In the genomic region with DNA sequence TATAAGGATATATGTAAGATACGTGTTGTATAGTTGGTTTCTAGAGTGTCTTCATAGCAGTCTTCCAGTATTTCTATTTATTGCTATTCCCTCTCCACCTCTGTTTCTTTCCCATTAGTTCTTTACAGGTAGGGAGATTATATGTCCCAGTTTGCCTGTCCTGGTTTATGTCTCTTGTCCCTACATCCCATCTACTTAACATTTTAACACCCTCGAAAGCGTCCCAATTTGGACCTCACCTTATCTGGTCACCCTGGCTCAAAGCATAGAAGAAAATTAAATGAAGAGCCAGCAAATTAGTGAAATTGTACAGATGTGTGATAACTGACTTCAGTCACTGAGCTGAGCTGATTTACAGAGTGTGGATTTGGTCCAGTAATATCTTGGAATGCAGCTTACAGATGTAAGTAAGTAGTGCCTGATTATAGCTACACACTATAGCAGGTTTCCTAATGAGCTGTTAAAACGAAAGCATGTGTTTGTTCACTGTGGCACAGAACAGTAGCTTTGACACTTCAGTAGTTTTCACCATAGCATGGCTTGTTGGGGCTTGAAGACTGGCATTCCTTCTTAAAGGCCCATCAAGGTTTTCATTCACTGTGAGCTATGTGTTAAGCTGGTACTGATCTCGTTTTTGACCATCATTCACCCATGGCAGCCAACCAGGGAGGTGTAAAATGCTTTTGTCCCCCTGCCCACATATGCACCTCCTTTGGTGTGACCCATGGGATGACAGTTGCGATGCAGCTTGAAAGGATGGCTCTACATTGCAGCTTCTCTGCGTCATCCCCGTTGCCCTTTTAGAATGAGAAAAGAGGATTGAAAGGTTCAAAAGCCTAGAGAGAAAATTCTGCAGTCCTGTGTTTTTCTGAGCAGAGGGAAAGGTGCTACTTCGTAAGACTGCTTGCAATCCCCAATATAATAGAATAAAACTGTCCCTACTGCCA, we compare ENCODE assay signal across 9 cellular contexts.
DNase-seq lines count a peak whose midpoint lies in the region; ATAC-seq, FAIRE-seq and TF ChIP-seq lines count a peak whose summit lies in the region.
"Had no signal": no experiment of that assay in that cellular context is flagged by ENCODE, and none has a peak within 500 bp of the region (broad histone marks: within the 10 kb centered on the region; RNA-seq: fewer than 3 reads in every experiment).

No MANE protein-coding gene starts in this region.

- H3K4me3 Mint-ChIP-seq in glutamatergic neuron (ENCODE audit: unreplicated experiment), result no peak overlapping the region

- H3K36me3 ChIP-seq in RWPE2 (ENCODE audit: low read depth), result no peaks in the 10 kb centered on the region
- no peaks in the 10 kb centered on the region for H3K36me3 ChIP-seq in gastrocnemius medialis

- ATAC-seq in RWPE2 (ENCODE audit: low read depth) (peak; percentile 70), gastrocnemius medialis (no peak), HG02870 (IDR thresholded peaks at IDR 0.05; ENCODE audit: unreplicated experiment) (no peak)

- no peaks in the 10 kb centered on the region for H3K9me3 ChIP-seq in RWPE2 (ENCODE audit: severe bottlenecking)
- no peaks in the 10 kb centered on the region for H3K9me3 ChIP-seq in gastrocnemius medialis

- H3K27ac ChIP-seq in RWPE2 (ENCODE audit: poor library complexity, severe bottlenecking), result no peak overlapping the region
- H3K27ac ChIP-seq in gastrocnemius medialis, result peak overlapping the region in 3 of 4 donors; percentile 1 to 75 (median 29)

- H3K27me3 ChIP-seq in RWPE2 (ENCODE audit: insufficient read depth, poor library complexity, severe bottlenecking) (no peaks in the 10 kb centered on the region), gastrocnemius medialis (no peaks in the 10 kb centered on the region)

- TF ChIP-seq POLR2A in H54 (IDR thresholded peaks at IDR 0.05; ENCODE audit: low read depth, low read length) (no peak), gastrocnemius medialis (IDR thresholded peaks at IDR 0.05) (no peak)

- H3K4me1 Mint-ChIP-seq in glutamatergic neuron (ENCODE audit: low read depth, unreplicated experiment), result peaks cover 31% of the 10 kb centered on the region

- DNase-seq in H54 (ENCODE audit: insufficient read length, low spot score) (no peak), RWPE2 (ENCODE audit: low spot score) (no peak), glutamatergic neuron (peak; percentile 21), gastrocnemius medialis (no peak), MV-4-11 (lab: John Stamatoyannopoulos, UW) (no peak)
- DNase-seq in stimulated activated CD8-positive, alpha-beta memory T cell treated with anti-CD3 and anti-CD28 coated beads, Interleukin-4, amount 100 ng/mL, for 48 hours, result no peak
- DNase-seq: activated B cell treated with CpG ODN at 0.5 μM for 24 hours, foreskin melanocyte had no signal

- peaks cover 15% of the 10 kb centered on the region for H3K4me1 ChIP-seq in RWPE2 (ENCODE audit: insufficient read depth, poor library complexity, severe bottlenecking)
- H3K4me1 ChIP-seq in gastrocnemius medialis, result peaks cover 37 to 49% of the 10 kb centered on the region in 2 donors

- H3K27me3 Mint-ChIP-seq in glutamatergic neuron (ENCODE audit: unreplicated experiment), result peaks cover 6% of the 10 kb centered on the region
- H3K27me3 Mint-ChIP-seq: activated B cell treated with CpG ODN at 0.5 μM for 24 hours had no signal

- TF ChIP-seq CTCF in RWPE2 (IDR thresholded peaks at IDR 0.05; ENCODE audit: poor library complexity, severe bottlenecking), result no peak
- no peak for TF ChIP-seq CTCF in glutamatergic neuron (IDR thresholded peaks at IDR 0.05; ENCODE audit: partially characterized antibody, unreplicated experiment)
- TF ChIP-seq CTCF in gastrocnemius medialis (IDR thresholded peaks at IDR 0.05 in 4 of 5, conservative IDR thresholded peaks at IDR 0.05 in 1 of 5), result no peak

- in situ Hi-C loops in gastrocnemius medialis (cut with MboI; ENCODE audit: low sequenced_read_pairs in 4 of 4), result no loop called here

- no peak overlapping the region for H3K4me3 ChIP-seq in RWPE2 (ENCODE audit: severe bottlenecking)
- no peak overlapping the region for H3K4me3 ChIP-seq in gastrocnemius medialis

- peak; percentile 61 for FAIRE-seq in H54 (lab: Jason Lieb, UNC)

- peaks cover 6% of the 10 kb centered on the region for H3K9me3 Mint-ChIP-seq in glutamatergic neuron (ENCODE audit: unreplicated experiment)
- H3K9me3 Mint-ChIP-seq: activated B cell treated with CpG ODN at 0.5 μM for 24 hours had no signal

- intact Hi-C loops in gastrocnemius medialis (cut with DNase I; ENCODE audit: low total_unique reads), result no loop called here

- no peak overlapping the region for H3K27ac Mint-ChIP-seq in glutamatergic neuron (ENCODE audit: unreplicated experiment)

- H3K36me3 Mint-ChIP-seq in glutamatergic neuron (ENCODE audit: unreplicated experiment), result no peaks in the 10 kb centered on the region
